Comparison of ENCODE assay signal across 16 cellular contexts in genomic region chr7:22945584-22945983, GRCh38.
"Had no signal": no experiment of that assay in that cellular context is flagged by ENCODE, and none has a peak within 500 bp of the region (broad histone marks: within the 10 kb centered on the region; RNA-seq: fewer than 3 reads in every experiment).

No MANE protein-coding gene starts in this region.

- H3K27me3 ChIP-seq: gastroesophageal sphincter, hepatocyte, neutrophil, spleen had no signal

- H3K79me2 ChIP-seq: hepatocyte had no signal

- H3K4me3 Mint-ChIP-seq: activated CD8-positive, alpha-beta memory T cell treated with anti-CD3 and anti-CD28 coated beads, Interleukin-2, amount 10 ng/mL, durations not matched to agents 7 days and 5 days; activated T-cell treated with anti-CD3 and anti-CD28 coated beads, Interleukin-2, amount 50 U/mL, for 4 hours; naive B cell; stimulated activated naive B cell treated with anti-CD40 and anti-IgM and Interleukin-4, amounts not matched to agents 10 μg/mL and 1 μg/mL and 100 μg/mL, for 72 hours; T-helper 17 cell had no signal

- H3K9me3 Mint-ChIP-seq: activated naive CD4-positive, alpha-beta T cell treated with anti-CD3 and anti-CD28 coated beads, Interleukin-2, amount 50 U/mL, for 72 hours; activated T-cell treated with anti-CD3 and anti-CD28 coated beads, Interleukin-2, amount 50 U/mL, for 4 hours; naive B cell; stimulated activated naive B cell treated with anti-CD40 and anti-IgM and Interleukin-4, amounts not matched to agents 10 μg/mL and 1 μg/mL and 100 μg/mL, for 72 hours had no signal

- H3K36me3 ChIP-seq: neutrophil had no signal

- DNase-seq: activated CD4-positive, alpha-beta T cell treated with anti-CD3 and anti-CD28 coated beads, Interleukin-2, amount 50 U/mL, for 48 hours; activated CD4-positive, CD25-positive, alpha-beta regulatory T cell treated with anti-CD3 and anti-CD28 coated beads, Interleukin-2, amount 50 U/mL, for 72 hours; activated CD8-positive, alpha-beta memory T cell treated with anti-CD3 and anti-CD28 coated beads, Interleukin-2, amount 10 ng/mL, durations not matched to agents 7 days and 5 days; activated effector memory CD4-positive, alpha-beta T cell treated with anti-CD3 and anti-CD28 coated beads, Interleukin-2, amount 50 U/mL, for 16 hours; activated T-cell treated with anti-CD3 and anti-CD28 coated beads, Interleukin-2, amount 50 U/mL, for 4 hours; naive B cell; right cardiac atrium; spleen; stimulated activated CD4-positive, alpha-beta T cell treated with anti-CD3 and anti-CD28 coated beads, Interleukin-2, amount 100 ng/mL, for 24 hours; stimulated activated naive B cell treated with anti-CD40 and anti-IgM and Interleukin-4, amounts not matched to agents 10 μg/mL and 1 μg/mL and 100 μg/mL, for 72 hours; T-helper 17 cell had no signal

- H3K4me2 ChIP-seq: hepatocyte had no signal

- H3K4me1 Mint-ChIP-seq: activated CD8-positive, alpha-beta memory T cell treated with anti-CD3 and anti-CD28 coated beads, Interleukin-2, amount 10 ng/mL, durations not matched to agents 7 days and 5 days; naive B cell; T-helper 17 cell had no signal

- H2AFZ ChIP-seq: hepatocyte had no signal

- H3K4me1 ChIP-seq: spleen had no signal

- H3K27ac ChIP-seq: gastroesophageal sphincter, hepatocyte, neutrophil, spleen had no signal

- H3K27me3 Mint-ChIP-seq: activated CD8-positive, alpha-beta memory T cell treated with anti-CD3 and anti-CD28 coated beads, Interleukin-2, amount 10 ng/mL, durations not matched to agents 7 days and 5 days; naive B cell; stimulated activated naive B cell treated with anti-CD40 and anti-IgM and Interleukin-4, amounts not matched to agents 10 μg/mL and 1 μg/mL and 100 μg/mL, for 72 hours; T-helper 17 cell had no signal

- ATAC-seq: activated CD8-positive, alpha-beta memory T cell treated with anti-CD3 and anti-CD28 coated beads, Interleukin-2, amount 10 ng/mL, durations not matched to agents 7 days and 5 days; activated naive CD4-positive, alpha-beta T cell treated with anti-CD3 and anti-CD28 coated beads, Interleukin-2, amount 50 U/mL, for 72 hours; activated T-cell treated with anti-CD3 and anti-CD28 coated beads, Interleukin-2, amount 50 U/mL, for 4 hours; esophagus mucosa; gastroesophageal sphincter; right cardiac atrium; stimulated activated naive B cell treated with anti-CD40 and anti-IgM and Interleukin-4, amounts not matched to agents 10 μg/mL and 1 μg/mL and 100 μg/mL, for 72 hours; T-helper 17 cell had no signal

- H3K9me3 ChIP-seq: gastroesophageal sphincter, neutrophil, spleen had no signal

- H3K36me3 Mint-ChIP-seq: activated naive CD4-positive, alpha-beta T cell treated with anti-CD3 and anti-CD28 coated beads, Interleukin-2, amount 50 U/mL, for 72 hours had no signal

- H3K4me3 ChIP-seq: gastroesophageal sphincter, hepatocyte, spleen had no signal

- H3K27ac Mint-ChIP-seq: activated CD8-positive, alpha-beta memory T cell treated with anti-CD3 and anti-CD28 coated beads, Interleukin-2, amount 10 ng/mL, durations not matched to agents 7 days and 5 days; activated naive CD4-positive, alpha-beta T cell treated with anti-CD3 and anti-CD28 coated beads, Interleukin-2, amount 50 U/mL, for 72 hours; stimulated activated naive B cell treated with anti-CD40 and anti-IgM and Interleukin-4, amounts not matched to agents 10 μg/mL and 1 μg/mL and 100 μg/mL, for 72 hours; T-helper 17 cell had no signal
